Comparison of ENCODE assay signal across 1 cellular context in genomic region chr6:53691667-53692133, GRCh38.
TF ChIP-seq lines count a peak whose summit lies in the region.

No MANE protein-coding gene starts in this region.

TF ChIP-seq in GM23338, 12 proteins besides CTCF, POLR2A, EP300 and RAD21 (continued from another document):
- TF ChIP-seq REST (IDR thresholded peaks at IDR 0.05; ENCODE audit: unreplicated experiment) (no peak), EZH2 (IDR thresholded peaks at IDR 0.05; ENCODE audit: low read depth, unreplicated experiment) (no peak), STAT1 (IDR thresholded peaks at IDR 0.05; ENCODE audit: unreplicated experiment) (no peak)
